Comparison of ENCODE assay signal across 12 cellular contexts in genomic region chr10:44046605-44047004, GRCh38.
DNase-seq lines count a peak whose midpoint lies in the region; ATAC-seq and TF ChIP-seq lines count a peak whose summit lies in the region.
"Had no signal": no experiment of that assay in that cellular context is flagged by ENCODE, and none has a peak within 500 bp of the region (broad histone marks: within the 10 kb centered on the region; RNA-seq: fewer than 3 reads in every experiment).

No MANE protein-coding gene starts in this region.

- H3K4me3 ChIP-seq in astrocyte of the spinal cord (ENCODE audit: low read depth, low read length), result no peak overlapping the region

- no peaks in the 10 kb centered on the region for H3K4me1 Mint-ChIP-seq in activated CD8-positive, alpha-beta memory T cell treated with anti-CD3 and anti-CD28 coated beads, Interleukin-2, amount 10 ng/mL, durations not matched to agents 7 days and 5 days
- H3K4me1 Mint-ChIP-seq: activated naive CD8-positive, alpha-beta T cell treated with anti-CD3 and anti-CD28 coated beads, Interleukin-2, amount 50 U/mL, for 24 hours; B cell had no signal

- no peaks in the 10 kb centered on the region for H3K9me3 Mint-ChIP-seq in activated CD8-positive, alpha-beta memory T cell treated with anti-CD3 and anti-CD28 coated beads, Interleukin-2, amount 10 ng/mL, durations not matched to agents 7 days and 5 days (ENCODE audit: low read depth)
- H3K9me3 Mint-ChIP-seq: activated naive CD8-positive, alpha-beta T cell treated with anti-CD3 and anti-CD28 coated beads, Interleukin-2, amount 50 U/mL, for 24 hours had no signal

- H3K27me3 Mint-ChIP-seq in activated CD8-positive, alpha-beta memory T cell treated with anti-CD3 and anti-CD28 coated beads, Interleukin-2, amount 10 ng/mL, durations not matched to agents 7 days and 5 days, result peaks cover 26% of the 10 kb centered on the region

- H3K27me3 ChIP-seq in foreskin keratinocyte, result peaks cover 2% of the 10 kb centered on the region

- peak; percentile 79 for DNase-seq in Caki2 (ENCODE audit: low read depth)
- peak; percentile 80 for DNase-seq in astrocyte of the spinal cord (ENCODE audit: low read depth, low spot score)
- peak; percentile 73 to 92 for DNase-seq in foreskin keratinocyte
- DNase-seq in posterior cingulate gyrus, result peak; percentile 25 to 92 (median 43)
- no peak for DNase-seq in activated CD4-positive, alpha-beta T cell treated with anti-CD3 and anti-CD28 coated beads, Interleukin-2, amount 50 U/mL, for 48 hours
- DNase-seq in NCI-H526 (lab: John Stamatoyannopoulos, UW), result no peak
- no peak for DNase-seq in activated CD8-positive, alpha-beta memory T cell treated with anti-CD3 and anti-CD28 coated beads, Interleukin-2, amount 10 ng/mL, durations not matched to agents 7 days and 5 days
- DNase-seq: activated naive CD8-positive, alpha-beta T cell treated with anti-CD3 and anti-CD28 coated beads, Interleukin-2, amount 50 U/mL, for 24 hours; NCI-H187; stimulated activated CD4-positive, alpha-beta T cell treated with anti-CD3 and anti-CD28 coated beads, Interleukin-4, amount 100 ng/mL, for 4 hours had no signal

- CTCF ChIA-PET in activated CD8-positive, alpha-beta memory T cell treated with anti-CD3 and anti-CD28 coated beads, Interleukin-2, amount 10 ng/mL, durations not matched to agents 7 days and 5 days (lab: Charles Lee), result no interaction called here

- H3K4me1 ChIP-seq in foreskin keratinocyte, result peaks cover 10% of the 10 kb centered on the region

- in situ Hi-C loops in Caki2 (cut with HindIII; ENCODE audit: low pct_unique_long_range_greater_than_20kb, low sequenced_read_pairs), result no loop called here
- in situ Hi-C loops in astrocyte of the spinal cord (cut with HindIII; ENCODE audit: low sequenced_read_pairs), result no loop called here

- no peak overlapping the region for H3K27ac ChIP-seq in foreskin keratinocyte

- no peaks in the 10 kb centered on the region for H3K36me3 Mint-ChIP-seq in activated CD8-positive, alpha-beta memory T cell treated with anti-CD3 and anti-CD28 coated beads, Interleukin-2, amount 10 ng/mL, durations not matched to agents 7 days and 5 days

- no peak overlapping the region for H3K27ac Mint-ChIP-seq in activated CD8-positive, alpha-beta memory T cell treated with anti-CD3 and anti-CD28 coated beads, Interleukin-2, amount 10 ng/mL, durations not matched to agents 7 days and 5 days
- H3K27ac Mint-ChIP-seq: activated naive CD8-positive, alpha-beta T cell treated with anti-CD3 and anti-CD28 coated beads, Interleukin-2, amount 50 U/mL, for 24 hours; B cell had no signal

- peak; percentile 93 for ATAC-seq in foreskin keratinocyte
- no peak for ATAC-seq in HG03175 (IDR thresholded peaks at IDR 0.05; ENCODE audit: unreplicated experiment)
- no peak for ATAC-seq in activated CD8-positive, alpha-beta memory T cell treated with anti-CD3 and anti-CD28 coated beads, Interleukin-2, amount 10 ng/mL, durations not matched to agents 7 days and 5 days
- ATAC-seq: activated naive CD8-positive, alpha-beta T cell treated with anti-CD3 and anti-CD28 coated beads, Interleukin-2, amount 50 U/mL, for 24 hours had no signal

- intact Hi-C loops in posterior cingulate gyrus (cut with DNase I), result no loop called here

- H3K4me3 Mint-ChIP-seq in activated CD8-positive, alpha-beta memory T cell treated with anti-CD3 and anti-CD28 coated beads, Interleukin-2, amount 10 ng/mL, durations not matched to agents 7 days and 5 days, result no peak overlapping the region
- H3K4me3 Mint-ChIP-seq: activated naive CD8-positive, alpha-beta T cell treated with anti-CD3 and anti-CD28 coated beads, Interleukin-2, amount 50 U/mL, for 24 hours; B cell had no signal

- TF ChIP-seq CTCF in astrocyte of the spinal cord (IDR thresholded peaks at IDR 0.05; ENCODE audit: low read depth, low read length) (no peak), foreskin keratinocyte (conservative IDR thresholded peaks at IDR 0.05) (peak; percentile 60)

Comparison
In these comparisons a context has a peak if more than half of its experiments do, and no peak if none do; other contexts are left out.
1. DNase-seq: peak in Caki2 (single experiment), astrocyte of the spinal cord (single experiment), foreskin keratinocyte (2 of 2) and posterior cingulate gyrus (10 of 10); none in activated CD4-positive, alpha-beta T cell treated with anti-CD3 and anti-CD28 coated beads, Interleukin-2, amount 50 U/mL, for 48 hours (0 of 2), NCI-H526 (0 of 2) and activated CD8-positive, alpha-beta memory T cell treated with anti-CD3 and anti-CD28 coated beads, Interleukin-2, amount 10 ng/mL, durations not matched to agents 7 days and 5 days (single experiment).